ENCODE assay signal across 17 cellular contexts in the genomic region with DNA sequence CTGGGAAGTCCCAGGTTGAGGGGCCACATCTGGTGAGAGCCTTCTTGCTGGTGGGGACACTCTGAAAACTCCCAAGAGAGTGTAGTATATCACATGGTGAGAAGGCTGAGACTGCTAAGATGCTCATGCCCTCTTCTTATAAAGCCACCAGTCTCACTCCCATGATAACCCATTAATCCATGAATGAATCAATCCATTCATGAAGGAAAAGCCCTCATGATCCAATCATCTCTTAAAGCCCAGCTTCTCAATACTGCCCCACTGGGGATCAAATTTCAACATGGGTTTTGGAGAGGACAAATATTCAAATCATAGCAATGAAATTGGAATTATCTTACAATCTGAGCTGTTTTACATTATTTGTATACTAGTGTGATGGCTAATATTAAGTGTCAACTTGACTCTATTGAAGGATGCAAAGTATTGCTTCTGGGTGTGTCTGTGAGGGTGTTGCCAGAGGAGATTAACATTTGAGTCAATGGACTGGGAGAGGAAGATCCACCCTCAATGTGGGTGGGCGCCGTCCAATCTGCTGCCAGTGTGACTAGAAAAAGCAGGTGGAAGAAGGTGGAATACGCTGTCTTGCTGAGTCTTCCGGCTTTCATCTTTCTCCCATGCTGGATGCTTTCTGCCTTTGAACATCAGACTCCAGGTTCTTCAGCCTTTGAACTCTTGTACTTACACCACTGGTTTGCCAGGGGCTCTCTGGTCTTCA. TPM values are rescaled to one million over a fixed set of nuclear protein-coding genes. Genes with fewer than 3 reads are reported as not detected.
DNase-seq lines count a peak whose midpoint lies in the region; ATAC-seq, FAIRE-seq and TF ChIP-seq lines count a peak whose summit lies in the region.
"Had no signal": no experiment of that assay in that cellular context is flagged by ENCODE, and none has a peak within 500 bp of the region (broad histone marks: within the 10 kb centered on the region; RNA-seq: fewer than 3 reads in every experiment).

No MANE protein-coding gene starts in this region.

- no peak for ATAC-seq in HG03135 (IDR thresholded peaks at IDR 0.05; ENCODE audit: unreplicated experiment)
- no peak for ATAC-seq in activated CD8-positive, alpha-beta T cell treated with anti-CD3 and anti-CD28 coated beads for 36 hours
- ATAC-seq: CD8-positive, alpha-beta T cell had no signal

- no peak overlapping the region for H3K4me3 ChIP-seq in SJCRH30
- H3K4me3 ChIP-seq: BLaER1, GM23248 had no signal

- no peaks in the 10 kb centered on the region for H3K27me3 Mint-ChIP-seq in activated CD8-positive, alpha-beta T cell treated with anti-CD3 and anti-CD28 coated beads for 36 hours

- FAIRE-seq in H54 (lab: Jason Lieb, UNC): peak; percentile 61
- FAIRE-seq: GM12891, GM18507 had no signal

- intact Hi-C loops in activated CD8-positive, alpha-beta T cell treated with anti-CD3 and anti-CD28 coated beads for 36 hours (cut with micrococcal nuclease): no loop called here

- POLR2A ChIA-PET in activated CD8-positive, alpha-beta T cell treated with anti-CD3 and anti-CD28 coated beads for 36 hours (lab: Charles Lee): no interaction called here

- no peaks in the 10 kb centered on the region for H3K9me3 Mint-ChIP-seq in activated CD8-positive, alpha-beta T cell treated with anti-CD3 and anti-CD28 coated beads for 36 hours
- H3K9me3 Mint-ChIP-seq: CD8-positive, alpha-beta T cell; HFFc6 had no signal

- H3K27ac ChIP-seq in SJCRH30: no peak overlapping the region
- H3K27ac ChIP-seq: 22Rv1, BLaER1, GM23248 had no signal

- H3K27me3 ChIP-seq in SJCRH30: no peaks in the 10 kb centered on the region
- H3K27me3 ChIP-seq: BLaER1 had no signal

- H3K36me3 ChIP-seq in SJCRH30: no peaks in the 10 kb centered on the region
- H3K36me3 ChIP-seq: BLaER1 had no signal

- H3K4me1 ChIP-seq in SJCRH30: peaks cover 21% of the 10 kb centered on the region

- DNase-seq in NCI-H526 (lab: John Stamatoyannopoulos, UW) (peak; percentile 12 to 20), NCI-H526 treated with DMSO at 0.1 percent for 48 hours (lab: John Stamatoyannopoulos, UW) (no peak), H54 (ENCODE audit: insufficient read length, low spot score) (no peak), SJCRH30 (peak; percentile 61 to 74), foreskin melanocyte (peak; percentile 64), NCI-H69 (lab: John Stamatoyannopoulos, UW) (no peak)
- no peak for DNase-seq in activated CD8-positive, alpha-beta T cell treated with anti-CD3 and anti-CD28 coated beads for 36 hours
- DNase-seq: Calu3; CD8-positive, alpha-beta T cell; DMS79 treated with DMSO at 0.1 percent for 48 hours; GM23248; HFFc6 had no signal

- no peaks in the 10 kb centered on the region for H3K9me3 ChIP-seq in SJCRH30 (replicated peaks)
- H3K9me3 ChIP-seq: BLaER1 had no signal

- H3K4me3 Mint-ChIP-seq in activated CD8-positive, alpha-beta T cell treated with anti-CD3 and anti-CD28 coated beads for 36 hours: no peak overlapping the region
- H3K4me3 Mint-ChIP-seq: CD8-positive, alpha-beta T cell; HFFc6 had no signal

- CTCF ChIA-PET in activated CD8-positive, alpha-beta T cell treated with anti-CD3 and anti-CD28 coated beads for 36 hours (lab: Charles Lee): no interaction called here

- TF ChIP-seq CTCF in activated CD8-positive, alpha-beta T cell treated with anti-CD3 and anti-CD28 coated beads for 36 hours (IDR thresholded peaks at IDR 0.05): no peak

- no peak overlapping the region for H3K27ac Mint-ChIP-seq in activated CD8-positive, alpha-beta T cell treated with anti-CD3 and anti-CD28 coated beads for 36 hours
- H3K27ac Mint-ChIP-seq: CD8-positive, alpha-beta T cell; HFFc6 had no signal

- peaks cover 7% of the 10 kb centered on the region for H3K4me1 Mint-ChIP-seq in activated CD8-positive, alpha-beta T cell treated with anti-CD3 and anti-CD28 coated beads for 36 hours (ENCODE audit: low read depth)

- H3K36me3 Mint-ChIP-seq in activated CD8-positive, alpha-beta T cell treated with anti-CD3 and anti-CD28 coated beads for 36 hours (ENCODE audit: low read depth): no peaks in the 10 kb centered on the region
- H3K36me3 Mint-ChIP-seq: CD8-positive, alpha-beta T cell had no signal

- TF ChIP-seq POLR2A in H54 (IDR thresholded peaks at IDR 0.05; ENCODE audit: low read depth, low read length): no peak

RNA-seq across cellular contexts. Expression of gene UBE2D1, which starts 14.3 kb away (rescaled TPM):
- total RNA-seq in SJCRH30 (2014; rRNA removed; shearing (Covaris generic)): 13.6 and 15.4 TPM in 2 replicates
- total RNA-seq in activated CD8-positive, alpha-beta T cell treated with anti-CD3 and anti-CD28 coated beads for 36 hours: 10 to 100 TPM; 12.1 to 12.8 TPM

RNA-seq across cellular contexts. Expression of gene CISD1, which starts 51.5 kb away (rescaled TPM):
- total RNA-seq in SJCRH30 (2014; rRNA removed; shearing (Covaris generic)): 43.2 and 45.0 TPM in 2 replicates
- 10 to 100 TPM; 49.7 to 58.2 TPM for total RNA-seq in activated CD8-positive, alpha-beta T cell treated with anti-CD3 and anti-CD28 coated beads for 36 hours

RNA-seq across cellular contexts. Expression of gene IPMK, which starts 52.8 kb away (rescaled TPM):
- total RNA-seq in SJCRH30 (2014; rRNA removed; shearing (Covaris generic)): 6.1 and 6.5 TPM in 2 replicates
- 10 to 100 TPM in 1 of 2 experiments, 1 to 10 TPM in 1; 9.5 to 10.3 TPM for total RNA-seq in activated CD8-positive, alpha-beta T cell treated with anti-CD3 and anti-CD28 coated beads for 36 hours

Comparison
In these comparisons a context has a peak if more than half of its experiments do, and no peak if none do; other contexts are left out.
1. DNase-seq: peak in NCI-H526 (2 of 2), SJCRH30 (2 of 2) and foreskin melanocyte (single experiment); none in NCI-H526 treated with DMSO at 0.1 percent for 48 hours (single experiment), H54 (single experiment), NCI-H69 (single experiment) and activated CD8-positive, alpha-beta T cell treated with anti-CD3 and anti-CD28 coated beads for 36 hours (single experiment).